Comparison of ENCODE assay signal across 8 cellular contexts in genomic region chr11:13216019-13217006, GRCh38.
DNase-seq lines count a peak whose midpoint lies in the region; ATAC-seq and TF ChIP-seq lines count a peak whose summit lies in the region.

No MANE protein-coding gene starts in this region.

- peak overlapping the region; percentile 63 for H2AFZ ChIP-seq in HCT116 (ENCODE audit: low read depth, low read length, poor library complexity, severe bottlenecking)

- H3K36me3 ChIP-seq in HCT116 (ENCODE audit: control insufficient read depth in 1 of 2, insufficient read depth in 2 of 2, low read length in 2 of 2) (no peaks in the 10 kb centered on the region), kidney epithelial cell (ENCODE audit: control insufficient read depth, insufficient read depth, low read length) (no peaks in the 10 kb centered on the region)

- H3K4me1 ChIP-seq in HCT116 (ENCODE audit: control insufficient read depth in 1 of 2, insufficient read depth in 2 of 2, low read length in 2 of 2), result peaks cover 23 to 53% of the 10 kb centered on the region in 2 experiments

- ATAC-seq in HCT116, result peak; percentile 92
- no peak for ATAC-seq in HG03175 (IDR thresholded peaks at IDR 0.05; ENCODE audit: unreplicated experiment)

- TF ChIP-seq RAD21 in HCT116 (IDR thresholded peaks at IDR 0.05; ENCODE audit: low read depth), result no peak

- POLR2A ChIA-PET in HCT116 (lab: Charles Lee), result interaction anchor here (0.5 to 2.0 kb wide), 7 partner anchors 9 to 122 kb away, joined by 3 to 8 read pairs (median 5); no protein-coding TSS in a partner anchor

- intact Hi-C loops in HCT116 (cut with micrococcal nuclease), result no loop called here

- peak overlapping the region; percentile 57 for H3K9ac ChIP-seq in HCT116 (ENCODE audit: low read length)

- H4K20me1 ChIP-seq in HCT116 (ENCODE audit: insufficient read depth), result no peaks in the 10 kb centered on the region

- RAD21 ChIA-PET in HCT116 (lab: Charles Lee; ENCODE audit: low non-redundant PET in 1 of 2, low total read pairs in 2 of 2, uncharacterized antibody in 2 of 2, unreplicated experiment in 2 of 2), result interaction anchor here (0.6 to 1.1 kb wide), 2 partner anchors 22 to 63 kb away, joined by 3 read pairs; no protein-coding TSS in a partner anchor

- H3K27ac ChIP-seq in HCT116 (ENCODE audit: low read depth, low read length), result peak overlapping the region; percentile 72

- H3K9me2 ChIP-seq in HCT116 (ENCODE audit: insufficient read depth), result no peaks in the 10 kb centered on the region

- CTCF ChIA-PET in HCT116 (lab: Charles Lee), result interaction anchor here (0.7 to 5.7 kb wide), 10 partner anchors 9 to 634 kb away, joined by 3 to 31 read pairs (median 4); no protein-coding TSS in a partner anchor

- H3K27me3 ChIP-seq in HCT116 (ENCODE audit: insufficient read depth, low read length) (no peaks in the 10 kb centered on the region), kidney epithelial cell (ENCODE audit: control insufficient read depth, insufficient read depth, low read length) (no peaks in the 10 kb centered on the region)

- peak; percentile 99 for DNase-seq in A172 (ENCODE audit: low spot score)
- peak; percentile 94 for DNase-seq in HCT116 (ENCODE audit: low read depth, low spot score)
- peak; percentile 97 for DNase-seq in kidney epithelial cell (ENCODE audit: low read depth)
- DNase-seq in inferior parietal cortex (ENCODE audit: extremely low spot score), result no peak
- no peak for DNase-seq in NCI-H526 (lab: John Stamatoyannopoulos, UW)
- DNase-seq in effector CD8-positive, alpha-beta T cell (lab: John Stamatoyannopoulos, UW), result no peak

- no peaks in the 10 kb centered on the region for H3K79me2 ChIP-seq in HCT116 (ENCODE audit: insufficient read depth, low read length)

- TF ChIP-seq POLR2A in HCT116 (IDR thresholded peaks at IDR 0.05; ENCODE audit: borderline replicate concordance, extremely low read depth, insufficient read depth, insufficient read length), result no peak

- TF ChIP-seq CTCF in HCT116 (IDR thresholded peaks at IDR 0.05 in 2 of 3, conservative IDR thresholded peaks at IDR 0.05 in 1 of 3; ENCODE audit: borderline replicate concordance in 1 of 3, insufficient read depth in 1 of 3, low read depth in 2 of 3, low read length in 2 of 3) (no peak), WI38 (IDR thresholded peaks at IDR 0.05; ENCODE audit: low read depth, low read length) (no peak), kidney epithelial cell (IDR thresholded peaks at IDR 0.05; ENCODE audit: insufficient read depth, low read length, poor library complexity, severe bottlenecking) (peak; percentile 35)

- H3K4me2 ChIP-seq in HCT116 (ENCODE audit: low read length), result peak overlapping the region; percentile 87

- H3K9me3 ChIP-seq in HCT116 (ENCODE audit: control insufficient read depth in 1 of 2, insufficient read depth in 1 of 2, low read depth in 1 of 2, low read length in 2 of 2), result no peaks in the 10 kb centered on the region

- BruUV-seq in HCT116 (replicated peaks; lab: Mats Ljungman, UMichigan), result TSS peak; percentile 62

- H3K4me3 ChIP-seq in HCT116 (replicated peaks in 1 of 2; ENCODE audit: low read depth in 1 of 2, low read length in 2 of 2) (peak overlapping the region; percentile 24 to 44), WI38 (ENCODE audit: low read depth, low read length) (peak overlapping the region; percentile 28), kidney epithelial cell (ENCODE audit: low read depth, low read length) (no peak overlapping the region)

TF ChIP-seq in HCT116, 20 proteins besides CTCF, POLR2A, EP300 and RAD21:
- TF ChIP-seq EZH2 (IDR thresholded peaks at IDR 0.05) (no peak), REST (IDR thresholded peaks at IDR 0.05; ENCODE audit: low read depth) (no peak), CEBPB (IDR thresholded peaks at IDR 0.05; ENCODE audit: low read depth) (peak; percentile 72), JUND (IDR thresholded peaks at IDR 0.05) (peak; percentile 86), TCF7L2 (IDR thresholded peaks at IDR 0.05; ENCODE audit: borderline replicate concordance, extremely low read depth, insufficient read depth, insufficient read length) (peak; percentile 47), EGR1 (IDR thresholded peaks at IDR 0.05; ENCODE audit: low read depth) (peak; percentile 45; the same call in 1 of the 2 replicates), ZBTB33 (IDR thresholded peaks at IDR 0.05; ENCODE audit: extremely low read depth, insufficient replicate concordance, low read length) (peak; percentile 15), YY1 (IDR thresholded peaks at IDR 0.05; ENCODE audit: extremely low read depth, insufficient replicate concordance, low read depth, low read length) (peak; percentile 33), ELF1 (IDR thresholded peaks at IDR 0.05; ENCODE audit: borderline replicate concordance, low read depth) (no peak), SP1 (IDR thresholded peaks at IDR 0.05; ENCODE audit: low read depth) (peak; percentile 71), MAX (IDR thresholded peaks at IDR 0.05) (no peak; the same call in none of the 2 replicates), EZH2phosphoT487 (IDR thresholded peaks at IDR 0.05; ENCODE audit: borderline replicate concordance) (no peak), POLR2AphosphoS5 (IDR thresholded peaks at IDR 0.05; ENCODE audit: low read depth, low read length) (peak; percentile 47; the same call in 1 of the 2 replicates), CBX3 (IDR thresholded peaks at IDR 0.05; ENCODE audit: low read depth) (peak; percentile 80), SIN3A (IDR thresholded peaks at IDR 0.05; ENCODE audit: low read depth) (peak; percentile 77), ATF3 (IDR thresholded peaks at IDR 0.05) (peak; percentile 76), ZNF274 (IDR thresholded peaks at IDR 0.05; ENCODE audit: low read depth, low read length) (no peak), SRF (IDR thresholded peaks at IDR 0.05; ENCODE audit: low read depth) (peak; percentile 61), FOSL1 (IDR thresholded peaks at IDR 0.05; ENCODE audit: low read depth) (peak; percentile 70), ZFX (IDR thresholded peaks at IDR 0.05) (no peak)

Comparison
In these comparisons a context has a peak if more than half of its experiments do, and no peak if none do; other contexts are left out.
1. DNase-seq: peak in A172 (single experiment), HCT116 (single experiment) and kidney epithelial cell (single experiment); none in inferior parietal cortex (single experiment), NCI-H526 (0 of 2) and effector CD8-positive, alpha-beta T cell (single experiment).